In the genomic region with DNA sequence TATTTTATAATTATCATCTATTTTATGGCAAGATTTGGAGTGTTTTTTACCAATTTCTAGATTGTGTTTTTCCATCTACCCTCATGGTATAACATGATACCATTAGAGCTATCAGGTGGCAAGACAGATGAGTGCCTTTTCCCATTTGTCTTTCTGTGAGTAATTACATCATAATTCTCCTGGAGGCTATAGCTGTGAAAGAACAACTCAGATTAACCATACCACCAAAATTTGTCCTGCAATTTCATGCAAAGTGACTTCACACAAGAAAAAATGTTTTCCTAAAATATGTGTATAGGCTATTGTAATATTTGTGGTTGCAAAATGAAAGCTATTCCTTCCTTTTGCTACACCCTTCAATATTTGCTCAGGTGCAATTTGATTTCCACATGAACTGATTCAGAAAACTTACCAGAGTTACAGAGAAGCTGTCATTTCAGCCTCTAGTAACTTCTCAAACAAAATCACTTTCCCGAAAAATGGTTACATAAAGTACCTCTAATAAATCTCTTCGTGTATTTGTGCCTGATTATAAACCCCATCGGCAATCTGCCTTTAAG, we compare ENCODE assay signal across 17 cellular contexts.
"Had no signal": no experiment of that assay in that cellular context is flagged by ENCODE, and none has a peak within 500 bp of the region (broad histone marks: within the 10 kb centered on the region; RNA-seq: fewer than 3 reads in every experiment).

No MANE protein-coding gene starts in this region.

- H3K9me3 ChIP-seq: tibial artery had no signal

- ATAC-seq: activated CD8-positive, alpha-beta T cell treated with anti-CD3 and anti-CD28 coated beads for 36 hours; effector memory CD8-positive, alpha-beta T cell; left lobe of liver had no signal

- H3K4me3 ChIP-seq: tibial artery had no signal

- H3K27ac ChIP-seq: tibial artery had no signal

- H3K27me3 ChIP-seq: tibial artery had no signal

- H3K36me3 ChIP-seq: tibial artery had no signal

- DNase-seq: activated CD4-positive, alpha-beta T cell treated with anti-CD3 and anti-CD28 coated beads, Interleukin-2, amount 10 ng/mL, durations not matched to agents 24 days and 14 days; activated CD8-positive, alpha-beta T cell treated with anti-CD3 and anti-CD28 coated beads for 36 hours; activated naive CD4-positive, alpha-beta T cell treated with Interleukin-2 at 50 U/mL for 16 hours; activated naive CD8-positive, alpha-beta T cell treated with anti-CD3 and anti-CD28 coated beads, Interleukin-2, amount 10 ng/mL, durations not matched to agents 7 days and 5 days; activated T-cell treated with anti-CD3 and anti-CD28 coated beads, Interleukin-2, amount 50 U/mL, for 1 hour; amygdala; dermis blood vessel endothelial cell; effector memory CD8-positive, alpha-beta T cell; erythroblast; hypothalamus; midbrain; stimulated activated CD4-positive, alpha-beta T cell treated with anti-CD3 and anti-CD28 coated beads, Interleukin-12 subunit alpha, Interleukin-12 subunit beta, amount 100 ng/mL, for 4 hours; stimulated activated CD4-positive, alpha-beta T cell treated with anti-CD3 and anti-CD28 coated beads, Interleukin-1b, Interleukin-23, amount 100 ng/mL, for 48 hours; stimulated activated CD8-positive, alpha-beta memory T cell treated with anti-CD3 and anti-CD28 coated beads, Interleukin-4, amount 100 ng/mL, for 48 hours; stimulated activated naive CD4-positive, alpha-beta T cell; tibial artery had no signal
